8 cellular contexts compared by ENCODE assay signal in genomic region chr9:72527801-72528195, GRCh38. TPM values are rescaled to one million over a fixed set of nuclear protein-coding genes. Genes with fewer than 3 reads are reported as not detected.
DNase-seq lines count a peak whose midpoint lies in the region; ATAC-seq, FAIRE-seq and TF ChIP-seq lines count a peak whose summit lies in the region.

No MANE protein-coding gene starts in this region.

- H3K27ac ChIP-seq in RWPE1, result peak overlapping the region; percentile 81
- peak overlapping the region; percentile 80 for H3K27ac ChIP-seq in epithelial cell of prostate

- peak overlapping the region; percentile 27 for H3K4me3 ChIP-seq in retinal pigment epithelial cell (ENCODE audit: low read length)

- ATAC-seq in GM19023 (IDR thresholded peaks at IDR 0.05; ENCODE audit: unreplicated experiment) (peak; percentile 9), GM18498 (IDR thresholded peaks at IDR 0.05; ENCODE audit: unreplicated experiment) (no peak)

- POLR2A ChIA-PET in RWPE1 (lab: Yijun Ruan, JAX; ENCODE audit: low non-redundant PET), result no interaction called here

- CTCF ChIA-PET in RWPE1 (lab: Yijun Ruan, JAX), result interaction anchor here (0.7 kb wide), 1 partner anchor 252 kb away, joined by 9 read pairs; no protein-coding TSS in a partner anchor

- no peak for DNase-seq in RWPE1 (ENCODE audit: low spot score)
- no peak for DNase-seq in epithelial cell of prostate (ENCODE audit: low read depth, low spot score)
- DNase-seq in retinal pigment epithelial cell (ENCODE audit: low read depth), result no peak
- DNase-seq in GM12892 (ENCODE audit: insufficient read length), result no peak
- DNase-seq in urothelium cell line (ENCODE audit: low spot score), result no peak
- DNase-seq in NCI-H2029 (lab: John Stamatoyannopoulos, UW), result no peak

- FAIRE-seq in GM12892 (lab: Jason Lieb, UNC) (no peak), urothelium cell line (lab: Jason Lieb, UNC) (no peak)

- TF ChIP-seq POLR2A in GM12892 (IDR thresholded peaks at IDR 0.05; ENCODE audit: low read depth, low read length), result no peak

- TF ChIP-seq CTCF in RWPE1 (conservative IDR thresholded peaks at IDR 0.05; ENCODE audit: low read depth), result no peak
- no peak for TF ChIP-seq CTCF in retinal pigment epithelial cell (conservative IDR thresholded peaks at IDR 0.05; ENCODE audit: low read depth, low read length)

RNA-seq across cellular contexts. Expression of gene TMC1, which starts 6.4 kb away (rescaled TPM):
- not detected for polyA plus RNA-seq in GM12892 (2012; ENCODE audit: missing spikeins)
